In the genomic region with DNA sequence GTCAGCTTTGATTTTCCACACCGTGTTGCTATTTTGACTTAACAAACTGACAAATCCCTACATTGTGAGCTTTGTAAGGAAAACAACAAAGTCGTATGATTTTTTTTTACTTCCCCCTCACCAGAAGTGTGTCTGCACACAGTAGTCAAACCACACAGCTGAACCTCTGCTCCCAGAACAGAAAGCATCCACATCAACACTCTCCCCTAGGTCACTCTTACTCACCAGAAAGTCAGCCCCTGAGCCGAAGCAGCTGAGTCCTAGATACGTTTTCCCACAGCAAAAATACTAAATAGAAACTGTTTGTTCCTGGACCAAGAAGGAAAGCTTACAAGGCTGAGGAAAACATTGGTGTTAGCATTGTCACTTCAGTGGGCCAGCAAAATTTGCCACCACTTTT, we compare ENCODE assay signal across 29 cellular contexts.
DNase-seq lines count a peak whose midpoint lies in the region; ATAC-seq and TF ChIP-seq lines count a peak whose summit lies in the region.
"Had no signal": no experiment of that assay in that cellular context is flagged by ENCODE, and none has a peak within 500 bp of the region (broad histone marks: within the 10 kb centered on the region; RNA-seq: fewer than 3 reads in every experiment).

No MANE protein-coding gene starts in this region.

- ATAC-seq in WTC11: no peak
- ATAC-seq in left lung: no peak
- ATAC-seq: activated naive CD4-positive, alpha-beta T cell treated with anti-CD3 and anti-CD28 coated beads, Interleukin-2, amount 50 U/mL, for 72 hours; esophagus mucosa; GM12878; stimulated activated naive B cell treated with anti-CD40 and anti-IgM and Interleukin-4, amounts not matched to agents 10 μg/mL and 1 μg/mL and 100 μg/mL, for 72 hours had no signal

- H3K27me3 ChIP-seq in vagina (no peaks in the 10 kb centered on the region), left lung (no peaks in the 10 kb centered on the region)
- H3K27me3 ChIP-seq: BLaER1, cardiac muscle cell, neutrophil, suprapubic skin, upper lobe of left lung had no signal

- peaks cover 4% of the 10 kb centered on the region; the same call in 1 of the 2 replicates for H3K27me3 Mint-ChIP-seq in WTC11 (ENCODE audit: low read depth)
- H3K27me3 Mint-ChIP-seq: dendritic cell treated with granulocyte-macrophage colony-stimulating factor and Interleukin-4, amounts not matched to agents 40 ng/mL and 50 ng/mL, for 4 days had no signal

- H3K4me3 ChIP-seq in fibroblast of mammary gland (ENCODE audit: control insufficient read depth, low read depth, low read length): no peak overlapping the region
- H3K4me3 ChIP-seq in vagina: no peak overlapping the region
- no peak overlapping the region for H3K4me3 ChIP-seq in left lung
- H3K4me3 ChIP-seq: BLaER1, cardiac muscle cell, GM12878, HAP-1, skin epidermis, suprapubic skin, upper lobe of left lung had no signal

- H3K9me3 ChIP-seq in vagina (no peaks in the 10 kb centered on the region), left lung (no peaks in the 10 kb centered on the region)
- H3K9me3 ChIP-seq: BLaER1, HAP-1, neutrophil, suprapubic skin, upper lobe of left lung had no signal

- H3K27ac Mint-ChIP-seq in WTC11: peak overlapping the region; percentile 2; the same call in 1 of the 2 replicates
- H3K27ac Mint-ChIP-seq: activated naive CD4-positive, alpha-beta T cell treated with anti-CD3 and anti-CD28 coated beads, Interleukin-2, amount 50 U/mL, for 72 hours; dendritic cell treated with granulocyte-macrophage colony-stimulating factor and Interleukin-4, amounts not matched to agents 40 ng/mL and 50 ng/mL, for 4 days; stimulated activated naive B cell treated with anti-CD40 and anti-IgM and Interleukin-4, amounts not matched to agents 10 μg/mL and 1 μg/mL and 100 μg/mL, for 72 hours; T-helper 2 cell treated with Interferon-gamma antibody and Interleukin-4, amounts not matched to agents 5 μg/mL and 100 μg/mL, for 36 hours had no signal

- no peak for TF ChIP-seq CTCF in WTC11 (IDR thresholded peaks at IDR 0.05)
- no peak for TF ChIP-seq CTCF in fibroblast of mammary gland (conservative IDR thresholded peaks at IDR 0.05; ENCODE audit: control insufficient read depth, insufficient read depth, low read depth, low read length)
- TF ChIP-seq CTCF in vagina (IDR thresholded peaks at IDR 0.05): no peak
- no peak for TF ChIP-seq CTCF in left lung (IDR thresholded peaks at IDR 0.05)

- CTCF ChIA-PET in WTC11 (lab: Charles Lee): interaction anchor here (0.8 to 1.9 kb wide), 2 partner anchors 71 to 457 kb away, joined by 3 to 9 read pairs; no protein-coding TSS in a partner anchor

- TF ChIP-seq POLR2A in vagina (IDR thresholded peaks at IDR 0.05): no peak

- H3K27ac ChIP-seq in vagina (no peak overlapping the region), left lung (no peak overlapping the region)
- H3K27ac ChIP-seq: BLaER1, cardiac muscle cell, neutrophil, skin epidermis, suprapubic skin, upper lobe of left lung, VCaP had no signal

- no peaks in the 10 kb centered on the region for H3K36me3 ChIP-seq in vagina
- no peaks in the 10 kb centered on the region for H3K36me3 ChIP-seq in left lung
- H3K36me3 ChIP-seq: BLaER1, cardiac muscle cell, HAP-1, neutrophil, suprapubic skin, upper lobe of left lung had no signal

- H3K4me1 Mint-ChIP-seq in WTC11: peaks cover 33% of the 10 kb centered on the region
- H3K4me1 Mint-ChIP-seq: stimulated activated naive B cell treated with anti-CD40 and anti-IgM and Interleukin-4, amounts not matched to agents 10 μg/mL and 1 μg/mL and 100 μg/mL, for 72 hours had no signal

- POLR2A ChIA-PET in WTC11 (lab: Charles Lee): no interaction called here

- DNase-seq in WTC11 (ENCODE audit: low spot score) (no peak), fibroblast of mammary gland (ENCODE audit: low read depth) (peak; percentile 82), myocyte (ENCODE audit: low read depth) (peak; percentile 43), stromal cell of bone marrow (ENCODE audit: low read depth) (peak; percentile 19), HT-29 (ENCODE audit: low spot score) (no peak), vagina (ENCODE audit: extremely low spot score in 2 of 2) (no peak), left lung (no peak)
- DNase-seq: activated CD4-positive, alpha-beta T cell treated with anti-CD3 and anti-CD28 coated beads for 48 hours; activated CD8-positive, alpha-beta memory T cell treated with anti-CD3 and anti-CD28 coated beads for 24 hours; activated T-cell treated with anti-CD3 and anti-CD28 coated beads for 4 hours; DMS153; NCI-H146; NCI-H2107; NCI-H446 treated with DMSO at 0.1 percent for 48 hours; NCI-H774; stimulated activated naive B cell treated with anti-CD40 and anti-IgM and Interleukin-4, amounts not matched to agents 10 μg/mL and 1 μg/mL and 100 μg/mL, for 72 hours; upper lobe of left lung had no signal

- H3K4me1 ChIP-seq in vagina (no peaks in the 10 kb centered on the region), left lung (no peaks in the 10 kb centered on the region)
- H3K4me1 ChIP-seq: BLaER1, HAP-1, suprapubic skin, upper lobe of left lung had no signal

- no peak overlapping the region for H3K4me3 Mint-ChIP-seq in WTC11
- H3K4me3 Mint-ChIP-seq: dendritic cell treated with granulocyte-macrophage colony-stimulating factor and Interleukin-4, amounts not matched to agents 40 ng/mL and 50 ng/mL, for 4 days; stimulated activated naive B cell treated with anti-CD40 and anti-IgM and Interleukin-4, amounts not matched to agents 10 μg/mL and 1 μg/mL and 100 μg/mL, for 72 hours; T-helper 2 cell treated with Interferon-gamma antibody and Interleukin-4, amounts not matched to agents 5 μg/mL and 100 μg/mL, for 36 hours had no signal

- H3K36me3 Mint-ChIP-seq in WTC11: no peaks in the 10 kb centered on the region
- H3K36me3 Mint-ChIP-seq: activated naive CD4-positive, alpha-beta T cell treated with anti-CD3 and anti-CD28 coated beads, Interleukin-2, amount 50 U/mL, for 72 hours; stimulated activated naive B cell treated with anti-CD40 and anti-IgM and Interleukin-4, amounts not matched to agents 10 μg/mL and 1 μg/mL and 100 μg/mL, for 72 hours had no signal

- intact Hi-C loops in vagina (cut with DNase I) (no loop called here), left lung (cut with DNase I) (no loop called here)

- H3K9me3 Mint-ChIP-seq in WTC11: no peaks in the 10 kb centered on the region
- H3K9me3 Mint-ChIP-seq: activated naive CD4-positive, alpha-beta T cell treated with anti-CD3 and anti-CD28 coated beads, Interleukin-2, amount 50 U/mL, for 72 hours; dendritic cell treated with granulocyte-macrophage colony-stimulating factor and Interleukin-4, amounts not matched to agents 40 ng/mL and 50 ng/mL, for 4 days; T-helper 2 cell treated with Interferon-gamma antibody and Interleukin-4, amounts not matched to agents 5 μg/mL and 100 μg/mL, for 36 hours had no signal

TF ChIP-seq in WTC11, 78 proteins besides CTCF, POLR2A, EP300 and RAD21:
- TF ChIP-seq, protein P1, sequence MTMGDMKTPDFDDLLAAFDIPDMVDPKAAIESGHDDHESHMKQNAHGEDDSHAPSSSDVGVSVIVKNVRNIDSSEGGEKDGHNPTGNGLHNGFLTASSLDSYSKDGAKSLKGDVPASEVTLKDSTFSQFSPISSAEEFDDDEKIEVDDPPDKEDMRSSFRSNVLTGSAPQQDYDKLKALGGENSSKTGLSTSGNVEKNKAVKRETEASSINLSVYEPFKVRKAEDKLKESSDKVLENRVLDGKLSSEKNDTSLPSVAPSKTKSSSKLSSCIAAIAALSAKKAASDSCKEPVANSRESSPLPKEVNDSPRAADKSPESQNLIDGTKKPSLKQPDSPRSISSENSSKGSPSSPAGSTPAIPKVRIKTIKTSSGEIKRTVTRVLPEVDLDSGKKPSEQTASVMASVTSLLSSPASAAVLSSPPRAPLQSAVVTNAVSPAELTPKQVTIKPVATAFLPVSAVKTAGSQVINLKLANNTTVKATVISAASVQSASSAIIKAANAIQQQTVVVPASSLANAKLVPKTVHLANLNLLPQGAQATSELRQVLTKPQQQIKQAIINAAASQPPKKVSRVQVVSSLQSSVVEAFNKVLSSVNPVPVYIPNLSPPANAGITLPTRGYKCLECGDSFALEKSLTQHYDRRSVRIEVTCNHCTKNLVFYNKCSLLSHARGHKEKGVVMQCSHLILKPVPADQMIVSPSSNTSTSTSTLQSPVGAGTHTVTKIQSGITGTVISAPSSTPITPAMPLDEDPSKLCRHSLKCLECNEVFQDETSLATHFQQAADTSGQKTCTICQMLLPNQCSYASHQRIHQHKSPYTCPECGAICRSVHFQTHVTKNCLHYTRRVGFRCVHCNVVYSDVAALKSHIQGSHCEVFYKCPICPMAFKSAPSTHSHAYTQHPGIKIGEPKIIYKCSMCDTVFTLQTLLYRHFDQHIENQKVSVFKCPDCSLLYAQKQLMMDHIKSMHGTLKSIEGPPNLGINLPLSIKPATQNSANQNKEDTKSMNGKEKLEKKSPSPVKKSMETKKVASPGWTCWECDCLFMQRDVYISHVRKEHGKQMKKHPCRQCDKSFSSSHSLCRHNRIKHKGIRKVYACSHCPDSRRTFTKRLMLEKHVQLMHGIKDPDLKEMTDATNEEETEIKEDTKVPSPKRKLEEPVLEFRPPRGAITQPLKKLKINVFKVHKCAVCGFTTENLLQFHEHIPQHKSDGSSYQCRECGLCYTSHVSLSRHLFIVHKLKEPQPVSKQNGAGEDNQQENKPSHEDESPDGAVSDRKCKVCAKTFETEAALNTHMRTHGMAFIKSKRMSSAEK (CRISPR knock-in tag; IDR thresholded peaks at IDR 0.05; ENCODE audit: borderline replicate concordance): no peak
- TF ChIP-seq, protein P2, sequence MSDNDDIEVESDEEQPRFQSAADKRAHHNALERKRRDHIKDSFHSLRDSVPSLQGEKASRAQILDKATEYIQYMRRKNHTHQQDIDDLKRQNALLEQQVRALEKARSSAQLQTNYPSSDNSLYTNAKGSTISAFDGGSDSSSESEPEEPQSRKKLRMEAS (CRISPR knock-in tag; IDR thresholded peaks at IDR 0.05): no peak
- no peak for TF ChIP-seq ZNF416 (CRISPR knock-in tag; IDR thresholded peaks at IDR 0.05)

Comparison
In these comparisons a context has a peak if more than half of its experiments do, and no peak if none do; other contexts are left out.
1. DNase-seq: peak in fibroblast of mammary gland (single experiment), myocyte (single experiment) and stromal cell of bone marrow (single experiment); none in WTC11 (single experiment), HT-29 (single experiment), vagina (0 of 2) and left lung (0 of 2).